ENCODE assay signal across 1 cellular context in genomic region chr16:9610727-9611126, GRCh38.
A peak's percentile ranks its signal among the peaks of the same experiment; 100 is the strongest.
TF ChIP-seq lines count a peak whose summit lies in the region.

No MANE protein-coding gene starts in this region.

TF ChIP-seq in K562, 482 proteins besides CTCF, POLR2A, EP300 and RAD21 (continued from another document):
- TF ChIP-seq, protein P1, sequence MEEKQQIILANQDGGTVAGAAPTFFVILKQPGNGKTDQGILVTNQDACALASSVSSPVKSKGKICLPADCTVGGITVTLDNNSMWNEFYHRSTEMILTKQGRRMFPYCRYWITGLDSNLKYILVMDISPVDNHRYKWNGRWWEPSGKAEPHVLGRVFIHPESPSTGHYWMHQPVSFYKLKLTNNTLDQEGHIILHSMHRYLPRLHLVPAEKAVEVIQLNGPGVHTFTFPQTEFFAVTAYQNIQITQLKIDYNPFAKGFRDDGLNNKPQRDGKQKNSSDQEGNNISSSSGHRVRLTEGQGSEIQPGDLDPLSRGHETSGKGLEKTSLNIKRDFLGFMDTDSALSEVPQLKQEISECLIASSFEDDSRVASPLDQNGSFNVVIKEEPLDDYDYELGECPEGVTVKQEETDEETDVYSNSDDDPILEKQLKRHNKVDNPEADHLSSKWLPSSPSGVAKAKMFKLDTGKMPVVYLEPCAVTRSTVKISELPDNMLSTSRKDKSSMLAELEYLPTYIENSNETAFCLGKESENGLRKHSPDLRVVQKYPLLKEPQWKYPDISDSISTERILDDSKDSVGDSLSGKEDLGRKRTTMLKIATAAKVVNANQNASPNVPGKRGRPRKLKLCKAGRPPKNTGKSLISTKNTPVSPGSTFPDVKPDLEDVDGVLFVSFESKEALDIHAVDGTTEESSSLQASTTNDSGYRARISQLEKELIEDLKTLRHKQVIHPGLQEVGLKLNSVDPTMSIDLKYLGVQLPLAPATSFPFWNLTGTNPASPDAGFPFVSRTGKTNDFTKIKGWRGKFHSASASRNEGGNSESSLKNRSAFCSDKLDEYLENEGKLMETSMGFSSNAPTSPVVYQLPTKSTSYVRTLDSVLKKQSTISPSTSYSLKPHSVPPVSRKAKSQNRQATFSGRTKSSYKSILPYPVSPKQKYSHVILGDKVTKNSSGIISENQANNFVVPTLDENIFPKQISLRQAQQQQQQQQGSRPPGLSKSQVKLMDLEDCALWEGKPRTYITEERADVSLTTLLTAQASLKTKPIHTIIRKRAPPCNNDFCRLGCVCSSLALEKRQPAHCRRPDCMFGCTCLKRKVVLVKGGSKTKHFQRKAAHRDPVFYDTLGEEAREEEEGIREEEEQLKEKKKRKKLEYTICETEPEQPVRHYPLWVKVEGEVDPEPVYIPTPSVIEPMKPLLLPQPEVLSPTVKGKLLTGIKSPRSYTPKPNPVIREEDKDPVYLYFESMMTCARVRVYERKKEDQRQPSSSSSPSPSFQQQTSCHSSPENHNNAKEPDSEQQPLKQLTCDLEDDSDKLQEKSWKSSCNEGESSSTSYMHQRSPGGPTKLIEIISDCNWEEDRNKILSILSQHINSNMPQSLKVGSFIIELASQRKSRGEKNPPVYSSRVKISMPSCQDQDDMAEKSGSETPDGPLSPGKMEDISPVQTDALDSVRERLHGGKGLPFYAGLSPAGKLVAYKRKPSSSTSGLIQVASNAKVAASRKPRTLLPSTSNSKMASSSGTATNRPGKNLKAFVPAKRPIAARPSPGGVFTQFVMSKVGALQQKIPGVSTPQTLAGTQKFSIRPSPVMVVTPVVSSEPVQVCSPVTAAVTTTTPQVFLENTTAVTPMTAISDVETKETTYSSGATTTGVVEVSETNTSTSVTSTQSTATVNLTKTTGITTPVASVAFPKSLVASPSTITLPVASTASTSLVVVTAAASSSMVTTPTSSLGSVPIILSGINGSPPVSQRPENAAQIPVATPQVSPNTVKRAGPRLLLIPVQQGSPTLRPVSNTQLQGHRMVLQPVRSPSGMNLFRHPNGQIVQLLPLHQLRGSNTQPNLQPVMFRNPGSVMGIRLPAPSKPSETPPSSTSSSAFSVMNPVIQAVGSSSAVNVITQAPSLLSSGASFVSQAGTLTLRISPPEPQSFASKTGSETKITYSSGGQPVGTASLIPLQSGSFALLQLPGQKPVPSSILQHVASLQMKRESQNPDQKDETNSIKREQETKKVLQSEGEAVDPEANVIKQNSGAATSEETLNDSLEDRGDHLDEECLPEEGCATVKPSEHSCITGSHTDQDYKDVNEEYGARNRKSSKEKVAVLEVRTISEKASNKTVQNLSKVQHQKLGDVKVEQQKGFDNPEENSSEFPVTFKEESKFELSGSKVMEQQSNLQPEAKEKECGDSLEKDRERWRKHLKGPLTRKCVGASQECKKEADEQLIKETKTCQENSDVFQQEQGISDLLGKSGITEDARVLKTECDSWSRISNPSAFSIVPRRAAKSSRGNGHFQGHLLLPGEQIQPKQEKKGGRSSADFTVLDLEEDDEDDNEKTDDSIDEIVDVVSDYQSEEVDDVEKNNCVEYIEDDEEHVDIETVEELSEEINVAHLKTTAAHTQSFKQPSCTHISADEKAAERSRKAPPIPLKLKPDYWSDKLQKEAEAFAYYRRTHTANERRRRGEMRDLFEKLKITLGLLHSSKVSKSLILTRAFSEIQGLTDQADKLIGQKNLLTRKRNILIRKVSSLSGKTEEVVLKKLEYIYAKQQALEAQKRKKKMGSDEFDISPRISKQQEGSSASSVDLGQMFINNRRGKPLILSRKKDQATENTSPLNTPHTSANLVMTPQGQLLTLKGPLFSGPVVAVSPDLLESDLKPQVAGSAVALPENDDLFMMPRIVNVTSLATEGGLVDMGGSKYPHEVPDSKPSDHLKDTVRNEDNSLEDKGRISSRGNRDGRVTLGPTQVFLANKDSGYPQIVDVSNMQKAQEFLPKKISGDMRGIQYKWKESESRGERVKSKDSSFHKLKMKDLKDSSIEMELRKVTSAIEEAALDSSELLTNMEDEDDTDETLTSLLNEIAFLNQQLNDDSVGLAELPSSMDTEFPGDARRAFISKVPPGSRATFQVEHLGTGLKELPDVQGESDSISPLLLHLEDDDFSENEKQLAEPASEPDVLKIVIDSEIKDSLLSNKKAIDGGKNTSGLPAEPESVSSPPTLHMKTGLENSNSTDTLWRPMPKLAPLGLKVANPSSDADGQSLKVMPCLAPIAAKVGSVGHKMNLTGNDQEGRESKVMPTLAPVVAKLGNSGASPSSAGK (IDR thresholded peaks at IDR 0.05): peak; percentile 35
- no peak for TF ChIP-seq CBX3 (IDR thresholded peaks at IDR 0.05; ENCODE audit: borderline replicate concordance in 1 of 2, low read length in 2 of 2)
- peak; percentile 9; the same call in 1 of the 2 replicates for TF ChIP-seq GMEB1 (CRISPR knock-in tag; IDR thresholded peaks at IDR 0.05)
- TF ChIP-seq RBM25 (IDR thresholded peaks at IDR 0.05; ENCODE audit: low read depth, low read length, severe bottlenecking): no peak
- TF ChIP-seq EZH2 (IDR thresholded peaks at IDR 0.05; ENCODE audit: borderline replicate concordance, low read depth, low read length): no peak
- no peak for TF ChIP-seq POLR2H (tag; IDR thresholded peaks at IDR 0.05; ENCODE audit: low read depth)
- no peak for TF ChIP-seq RBM34 (IDR thresholded peaks at IDR 0.05; ENCODE audit: borderline replicate concordance, insufficient read depth, low read length)
- TF ChIP-seq ZNF121 (CRISPR knock-in tag; conservative IDR thresholded peaks at IDR 0.05): no peak
- no peak for TF ChIP-seq PCBP2 (IDR thresholded peaks at IDR 0.05; ENCODE audit: low read depth, low read length, poor library complexity, severe bottlenecking)
- 0 out of 6 replicates have a peak, but pooled peaks of 1 of the 3 experiments have one; percentile 21 for TF ChIP-seq ZBTB11 (CRISPR knock-in tag; IDR thresholded peaks at IDR 0.05)
- peak; percentile 91 for TF ChIP-seq RAD51 (IDR thresholded peaks at IDR 0.05; ENCODE audit: borderline replicate concordance, low read depth)
- TF ChIP-seq PHF20 (IDR thresholded peaks at IDR 0.05; ENCODE audit: partially characterized antibody): peak; percentile 68
- no peak for TF ChIP-seq CHCHD3 (CRISPR knock-in tag; IDR thresholded peaks at IDR 0.05)
- no peak for TF ChIP-seq MLLT1 (IDR thresholded peaks at IDR 0.05)
- TF ChIP-seq ZNF589 (CRISPR knock-in tag; IDR thresholded peaks at IDR 0.05; ENCODE audit: low read depth): 0 out of 2 replicates have a peak, but pooled peaks have one; percentile 38
- no peak for TF ChIP-seq ZNF551 (CRISPR knock-in tag; IDR thresholded peaks at IDR 0.05)
- TF ChIP-seq ZNF184 (CRISPR knock-in tag; IDR thresholded peaks at IDR 0.05): no peak
- peak; percentile 61 for TF ChIP-seq ELF1 (tag; IDR thresholded peaks at IDR 0.05)
- TF ChIP-seq FOSL1 (tag; conservative IDR thresholded peaks at IDR 0.05): peak; percentile 12; the same call in 1 of the 2 replicates
- no peak for TF ChIP-seq ZNF445 (CRISPR knock-in tag; IDR thresholded peaks at IDR 0.05; ENCODE audit: low read depth)
- TF ChIP-seq SP1 (CRISPR knock-in tag; IDR thresholded peaks at IDR 0.05): no peak
- TF ChIP-seq FOXA3 (CRISPR knock-in tag; conservative IDR thresholded peaks at IDR 0.05 in 1 of 2, IDR thresholded peaks at IDR 0.05 in 1 of 2): no peak
- TF ChIP-seq MTA3 (IDR thresholded peaks at IDR 0.05; ENCODE audit: borderline replicate concordance): no peak
- no peak for TF ChIP-seq PML (IDR thresholded peaks at IDR 0.05; ENCODE audit: low read length)
- TF ChIP-seq, protein P2, sequence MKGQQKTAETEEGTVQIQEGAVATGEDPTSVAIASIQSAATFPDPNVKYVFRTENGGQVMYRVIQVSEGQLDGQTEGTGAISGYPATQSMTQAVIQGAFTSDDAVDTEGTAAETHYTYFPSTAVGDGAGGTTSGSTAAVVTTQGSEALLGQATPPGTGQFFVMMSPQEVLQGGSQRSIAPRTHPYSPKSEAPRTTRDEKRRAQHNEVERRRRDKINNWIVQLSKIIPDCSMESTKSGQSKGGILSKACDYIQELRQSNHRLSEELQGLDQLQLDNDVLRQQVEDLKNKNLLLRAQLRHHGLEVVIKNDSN (CRISPR knock-in tag; IDR thresholded peaks at IDR 0.05): peak; percentile 57
- TF ChIP-seq HDAC3 (IDR thresholded peaks at IDR 0.05; ENCODE audit: borderline replicate concordance, partially characterized antibody): no peak
- TF ChIP-seq ZNF699 (CRISPR knock-in tag; IDR thresholded peaks at IDR 0.05; ENCODE audit: insufficient replicate concordance): no peak
- no peak for TF ChIP-seq MCM5 (IDR thresholded peaks at IDR 0.05; ENCODE audit: low read depth)
- peak in 1 of 2 experiments; percentile 42; a peak in 1 of 4 replicates for TF ChIP-seq FOXK2 (conservative IDR thresholded peaks at IDR 0.05 in 1 of 2, IDR thresholded peaks at IDR 0.05 in 1 of 2; ENCODE audit: low read depth in 2 of 2)
- TF ChIP-seq CHD1 (IDR thresholded peaks at IDR 0.05; ENCODE audit: low read length): no peak
- no peak for TF ChIP-seq KLF1 (tag; IDR thresholded peaks at IDR 0.05)
- TF ChIP-seq ZNF449 (CRISPR knock-in tag; IDR thresholded peaks at IDR 0.05): 0 out of 2 replicates have a peak, but pooled peaks have one; percentile 27
- TF ChIP-seq PHF8 (IDR thresholded peaks at IDR 0.05; ENCODE audit: borderline replicate concordance, low read length): no peak
- TF ChIP-seq, protein P3, sequence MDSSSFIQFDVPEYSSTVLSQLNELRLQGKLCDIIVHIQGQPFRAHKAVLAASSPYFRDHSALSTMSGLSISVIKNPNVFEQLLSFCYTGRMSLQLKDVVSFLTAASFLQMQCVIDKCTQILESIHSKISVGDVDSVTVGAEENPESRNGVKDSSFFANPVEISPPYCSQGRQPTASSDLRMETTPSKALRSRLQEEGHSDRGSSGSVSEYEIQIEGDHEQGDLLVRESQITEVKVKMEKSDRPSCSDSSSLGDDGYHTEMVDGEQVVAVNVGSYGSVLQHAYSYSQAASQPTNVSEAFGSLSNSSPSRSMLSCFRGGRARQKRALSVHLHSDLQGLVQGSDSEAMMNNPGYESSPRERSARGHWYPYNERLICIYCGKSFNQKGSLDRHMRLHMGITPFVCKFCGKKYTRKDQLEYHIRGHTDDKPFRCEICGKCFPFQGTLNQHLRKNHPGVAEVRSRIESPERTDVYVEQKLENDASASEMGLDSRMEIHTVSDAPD (CRISPR knock-in tag; IDR thresholded peaks at IDR 0.05): no peak
- no peak for TF ChIP-seq NR2C2 (CRISPR knock-in tag; IDR thresholded peaks at IDR 0.05)
- peak; percentile 96 for TF ChIP-seq NR2C2 (tag; IDR thresholded peaks at IDR 0.05)
